ENCODE assay signal across 1 cellular context in the genomic region with DNA sequence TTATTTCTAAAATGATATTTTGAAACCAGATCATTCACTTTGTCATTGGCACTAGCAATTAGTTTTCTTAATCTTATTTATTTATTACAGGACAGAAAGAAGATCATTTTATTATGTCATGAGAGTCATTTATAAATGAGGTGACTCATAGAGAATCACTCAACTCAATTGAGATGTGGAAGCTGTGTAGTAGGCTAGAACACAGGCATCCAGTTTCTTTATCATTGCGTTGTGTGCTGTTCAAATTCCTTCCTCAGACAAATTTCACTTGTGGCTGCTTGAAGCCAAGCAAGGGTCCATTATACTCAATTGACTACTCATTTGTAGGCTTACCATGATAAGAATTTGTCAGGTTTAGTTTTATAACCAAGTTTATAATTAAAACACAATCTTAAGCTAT.
TF ChIP-seq lines count a peak whose summit lies in the region.

No MANE protein-coding gene starts in this region.

TF ChIP-seq in K562, 482 proteins besides CTCF, POLR2A, EP300 and RAD21 (continued from another document):
- TF ChIP-seq, protein P1, sequence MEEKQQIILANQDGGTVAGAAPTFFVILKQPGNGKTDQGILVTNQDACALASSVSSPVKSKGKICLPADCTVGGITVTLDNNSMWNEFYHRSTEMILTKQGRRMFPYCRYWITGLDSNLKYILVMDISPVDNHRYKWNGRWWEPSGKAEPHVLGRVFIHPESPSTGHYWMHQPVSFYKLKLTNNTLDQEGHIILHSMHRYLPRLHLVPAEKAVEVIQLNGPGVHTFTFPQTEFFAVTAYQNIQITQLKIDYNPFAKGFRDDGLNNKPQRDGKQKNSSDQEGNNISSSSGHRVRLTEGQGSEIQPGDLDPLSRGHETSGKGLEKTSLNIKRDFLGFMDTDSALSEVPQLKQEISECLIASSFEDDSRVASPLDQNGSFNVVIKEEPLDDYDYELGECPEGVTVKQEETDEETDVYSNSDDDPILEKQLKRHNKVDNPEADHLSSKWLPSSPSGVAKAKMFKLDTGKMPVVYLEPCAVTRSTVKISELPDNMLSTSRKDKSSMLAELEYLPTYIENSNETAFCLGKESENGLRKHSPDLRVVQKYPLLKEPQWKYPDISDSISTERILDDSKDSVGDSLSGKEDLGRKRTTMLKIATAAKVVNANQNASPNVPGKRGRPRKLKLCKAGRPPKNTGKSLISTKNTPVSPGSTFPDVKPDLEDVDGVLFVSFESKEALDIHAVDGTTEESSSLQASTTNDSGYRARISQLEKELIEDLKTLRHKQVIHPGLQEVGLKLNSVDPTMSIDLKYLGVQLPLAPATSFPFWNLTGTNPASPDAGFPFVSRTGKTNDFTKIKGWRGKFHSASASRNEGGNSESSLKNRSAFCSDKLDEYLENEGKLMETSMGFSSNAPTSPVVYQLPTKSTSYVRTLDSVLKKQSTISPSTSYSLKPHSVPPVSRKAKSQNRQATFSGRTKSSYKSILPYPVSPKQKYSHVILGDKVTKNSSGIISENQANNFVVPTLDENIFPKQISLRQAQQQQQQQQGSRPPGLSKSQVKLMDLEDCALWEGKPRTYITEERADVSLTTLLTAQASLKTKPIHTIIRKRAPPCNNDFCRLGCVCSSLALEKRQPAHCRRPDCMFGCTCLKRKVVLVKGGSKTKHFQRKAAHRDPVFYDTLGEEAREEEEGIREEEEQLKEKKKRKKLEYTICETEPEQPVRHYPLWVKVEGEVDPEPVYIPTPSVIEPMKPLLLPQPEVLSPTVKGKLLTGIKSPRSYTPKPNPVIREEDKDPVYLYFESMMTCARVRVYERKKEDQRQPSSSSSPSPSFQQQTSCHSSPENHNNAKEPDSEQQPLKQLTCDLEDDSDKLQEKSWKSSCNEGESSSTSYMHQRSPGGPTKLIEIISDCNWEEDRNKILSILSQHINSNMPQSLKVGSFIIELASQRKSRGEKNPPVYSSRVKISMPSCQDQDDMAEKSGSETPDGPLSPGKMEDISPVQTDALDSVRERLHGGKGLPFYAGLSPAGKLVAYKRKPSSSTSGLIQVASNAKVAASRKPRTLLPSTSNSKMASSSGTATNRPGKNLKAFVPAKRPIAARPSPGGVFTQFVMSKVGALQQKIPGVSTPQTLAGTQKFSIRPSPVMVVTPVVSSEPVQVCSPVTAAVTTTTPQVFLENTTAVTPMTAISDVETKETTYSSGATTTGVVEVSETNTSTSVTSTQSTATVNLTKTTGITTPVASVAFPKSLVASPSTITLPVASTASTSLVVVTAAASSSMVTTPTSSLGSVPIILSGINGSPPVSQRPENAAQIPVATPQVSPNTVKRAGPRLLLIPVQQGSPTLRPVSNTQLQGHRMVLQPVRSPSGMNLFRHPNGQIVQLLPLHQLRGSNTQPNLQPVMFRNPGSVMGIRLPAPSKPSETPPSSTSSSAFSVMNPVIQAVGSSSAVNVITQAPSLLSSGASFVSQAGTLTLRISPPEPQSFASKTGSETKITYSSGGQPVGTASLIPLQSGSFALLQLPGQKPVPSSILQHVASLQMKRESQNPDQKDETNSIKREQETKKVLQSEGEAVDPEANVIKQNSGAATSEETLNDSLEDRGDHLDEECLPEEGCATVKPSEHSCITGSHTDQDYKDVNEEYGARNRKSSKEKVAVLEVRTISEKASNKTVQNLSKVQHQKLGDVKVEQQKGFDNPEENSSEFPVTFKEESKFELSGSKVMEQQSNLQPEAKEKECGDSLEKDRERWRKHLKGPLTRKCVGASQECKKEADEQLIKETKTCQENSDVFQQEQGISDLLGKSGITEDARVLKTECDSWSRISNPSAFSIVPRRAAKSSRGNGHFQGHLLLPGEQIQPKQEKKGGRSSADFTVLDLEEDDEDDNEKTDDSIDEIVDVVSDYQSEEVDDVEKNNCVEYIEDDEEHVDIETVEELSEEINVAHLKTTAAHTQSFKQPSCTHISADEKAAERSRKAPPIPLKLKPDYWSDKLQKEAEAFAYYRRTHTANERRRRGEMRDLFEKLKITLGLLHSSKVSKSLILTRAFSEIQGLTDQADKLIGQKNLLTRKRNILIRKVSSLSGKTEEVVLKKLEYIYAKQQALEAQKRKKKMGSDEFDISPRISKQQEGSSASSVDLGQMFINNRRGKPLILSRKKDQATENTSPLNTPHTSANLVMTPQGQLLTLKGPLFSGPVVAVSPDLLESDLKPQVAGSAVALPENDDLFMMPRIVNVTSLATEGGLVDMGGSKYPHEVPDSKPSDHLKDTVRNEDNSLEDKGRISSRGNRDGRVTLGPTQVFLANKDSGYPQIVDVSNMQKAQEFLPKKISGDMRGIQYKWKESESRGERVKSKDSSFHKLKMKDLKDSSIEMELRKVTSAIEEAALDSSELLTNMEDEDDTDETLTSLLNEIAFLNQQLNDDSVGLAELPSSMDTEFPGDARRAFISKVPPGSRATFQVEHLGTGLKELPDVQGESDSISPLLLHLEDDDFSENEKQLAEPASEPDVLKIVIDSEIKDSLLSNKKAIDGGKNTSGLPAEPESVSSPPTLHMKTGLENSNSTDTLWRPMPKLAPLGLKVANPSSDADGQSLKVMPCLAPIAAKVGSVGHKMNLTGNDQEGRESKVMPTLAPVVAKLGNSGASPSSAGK (IDR thresholded peaks at IDR 0.05): no peak
- no peak for TF ChIP-seq ZNF830 (CRISPR knock-in tag; IDR thresholded peaks at IDR 0.05)
